Comparison of ENCODE assay signal across 1 cellular context in genomic region chr5:168362097-168362885, GRCh38.
TF ChIP-seq lines count a peak whose summit lies in the region.

No MANE protein-coding gene starts in this region.

TF ChIP-seq in HepG2, 621 proteins besides CTCF, POLR2A, EP300 and RAD21 (continued from another document and continues in another):
- peak; percentile 56; the same call in 1 of the 2 replicates for TF ChIP-seq MYPOP (CRISPR knock-in tag; IDR thresholded peaks at IDR 0.05)
- no peak for TF ChIP-seq ZNF10 (CRISPR knock-in tag; IDR thresholded peaks at IDR 0.05; ENCODE audit: borderline replicate concordance, low read depth)
- peak; percentile 20; the same call in 1 of the 2 replicates for TF ChIP-seq PITX1 (CRISPR knock-in tag; IDR thresholded peaks at IDR 0.05)
- no peak for TF ChIP-seq IRX3 (CRISPR knock-in tag; IDR thresholded peaks at IDR 0.05; ENCODE audit: borderline replicate concordance, low read depth)
- TF ChIP-seq, protein P1, sequence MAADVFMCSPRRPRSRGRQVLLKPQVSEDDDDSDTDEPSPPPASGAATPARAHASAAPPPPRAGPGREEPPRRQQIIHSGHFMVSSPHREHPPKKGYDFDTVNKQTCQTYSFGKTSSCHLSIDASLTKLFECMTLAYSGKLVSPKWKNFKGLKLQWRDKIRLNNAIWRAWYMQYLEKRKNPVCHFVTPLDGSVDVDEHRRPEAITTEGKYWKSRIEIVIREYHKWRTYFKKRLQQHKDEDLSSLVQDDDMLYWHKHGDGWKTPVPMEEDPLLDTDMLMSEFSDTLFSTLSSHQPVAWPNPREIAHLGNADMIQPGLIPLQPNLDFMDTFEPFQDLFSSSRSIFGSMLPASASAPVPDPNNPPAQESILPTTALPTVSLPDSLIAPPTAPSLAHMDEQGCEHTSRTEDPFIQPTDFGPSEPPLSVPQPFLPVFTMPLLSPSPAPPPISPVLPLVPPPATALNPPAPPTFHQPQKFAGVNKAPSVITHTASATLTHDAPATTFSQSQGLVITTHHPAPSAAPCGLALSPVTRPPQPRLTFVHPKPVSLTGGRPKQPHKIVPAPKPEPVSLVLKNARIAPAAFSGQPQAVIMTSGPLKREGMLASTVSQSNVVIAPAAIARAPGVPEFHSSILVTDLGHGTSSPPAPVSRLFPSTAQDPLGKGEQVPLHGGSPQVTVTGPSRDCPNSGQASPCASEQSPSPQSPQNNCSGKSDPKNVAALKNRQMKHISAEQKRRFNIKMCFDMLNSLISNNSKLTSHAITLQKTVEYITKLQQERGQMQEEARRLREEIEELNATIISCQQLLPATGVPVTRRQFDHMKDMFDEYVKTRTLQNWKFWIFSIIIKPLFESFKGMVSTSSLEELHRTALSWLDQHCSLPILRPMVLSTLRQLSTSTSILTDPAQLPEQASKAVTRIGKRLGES (CRISPR knock-in tag; IDR thresholded peaks at IDR 0.05; ENCODE audit: borderline replicate concordance) = no peak
- TF ChIP-seq PAX8 (CRISPR knock-in tag; IDR thresholded peaks at IDR 0.05; ENCODE audit: borderline replicate concordance) = no peak
- no peak for TF ChIP-seq ZNF446 (CRISPR knock-in tag; IDR thresholded peaks at IDR 0.05)
- peak; percentile 79 for TF ChIP-seq XRCC5 (optimal IDR thresholded peaks at IDR 0.05; ENCODE audit: low read length)
- TF ChIP-seq HNF4A (CRISPR knock-in tag; IDR thresholded peaks at IDR 0.05) = peak; percentile 96
- no peak for TF ChIP-seq HMGXB3 (CRISPR knock-in tag; IDR thresholded peaks at IDR 0.05; ENCODE audit: borderline replicate concordance)
- no peak for TF ChIP-seq SP2 (CRISPR knock-in tag; IDR thresholded peaks at IDR 0.05)
- TF ChIP-seq RORA (CRISPR knock-in tag; IDR thresholded peaks at IDR 0.05) = no peak
- TF ChIP-seq ZMYM2 (CRISPR knock-in tag; IDR thresholded peaks at IDR 0.05) = peak; percentile 93
- TF ChIP-seq EED (CRISPR knock-in tag; IDR thresholded peaks at IDR 0.05) = no peak
- TF ChIP-seq ZXDC (CRISPR knock-in tag; IDR thresholded peaks at IDR 0.05) = no peak
- peak in 1 of 2 experiments; percentile 26; a peak in 1 of 4 replicates for TF ChIP-seq NR2F1 (CRISPR knock-in tag; IDR thresholded peaks at IDR 0.05)
- TF ChIP-seq ZNF546 (CRISPR knock-in tag; conservative IDR thresholded peaks at IDR 0.05) = no peak
- no peak for TF ChIP-seq NCOA1 (CRISPR knock-in tag; IDR thresholded peaks at IDR 0.05)
- TF ChIP-seq, protein P2, sequence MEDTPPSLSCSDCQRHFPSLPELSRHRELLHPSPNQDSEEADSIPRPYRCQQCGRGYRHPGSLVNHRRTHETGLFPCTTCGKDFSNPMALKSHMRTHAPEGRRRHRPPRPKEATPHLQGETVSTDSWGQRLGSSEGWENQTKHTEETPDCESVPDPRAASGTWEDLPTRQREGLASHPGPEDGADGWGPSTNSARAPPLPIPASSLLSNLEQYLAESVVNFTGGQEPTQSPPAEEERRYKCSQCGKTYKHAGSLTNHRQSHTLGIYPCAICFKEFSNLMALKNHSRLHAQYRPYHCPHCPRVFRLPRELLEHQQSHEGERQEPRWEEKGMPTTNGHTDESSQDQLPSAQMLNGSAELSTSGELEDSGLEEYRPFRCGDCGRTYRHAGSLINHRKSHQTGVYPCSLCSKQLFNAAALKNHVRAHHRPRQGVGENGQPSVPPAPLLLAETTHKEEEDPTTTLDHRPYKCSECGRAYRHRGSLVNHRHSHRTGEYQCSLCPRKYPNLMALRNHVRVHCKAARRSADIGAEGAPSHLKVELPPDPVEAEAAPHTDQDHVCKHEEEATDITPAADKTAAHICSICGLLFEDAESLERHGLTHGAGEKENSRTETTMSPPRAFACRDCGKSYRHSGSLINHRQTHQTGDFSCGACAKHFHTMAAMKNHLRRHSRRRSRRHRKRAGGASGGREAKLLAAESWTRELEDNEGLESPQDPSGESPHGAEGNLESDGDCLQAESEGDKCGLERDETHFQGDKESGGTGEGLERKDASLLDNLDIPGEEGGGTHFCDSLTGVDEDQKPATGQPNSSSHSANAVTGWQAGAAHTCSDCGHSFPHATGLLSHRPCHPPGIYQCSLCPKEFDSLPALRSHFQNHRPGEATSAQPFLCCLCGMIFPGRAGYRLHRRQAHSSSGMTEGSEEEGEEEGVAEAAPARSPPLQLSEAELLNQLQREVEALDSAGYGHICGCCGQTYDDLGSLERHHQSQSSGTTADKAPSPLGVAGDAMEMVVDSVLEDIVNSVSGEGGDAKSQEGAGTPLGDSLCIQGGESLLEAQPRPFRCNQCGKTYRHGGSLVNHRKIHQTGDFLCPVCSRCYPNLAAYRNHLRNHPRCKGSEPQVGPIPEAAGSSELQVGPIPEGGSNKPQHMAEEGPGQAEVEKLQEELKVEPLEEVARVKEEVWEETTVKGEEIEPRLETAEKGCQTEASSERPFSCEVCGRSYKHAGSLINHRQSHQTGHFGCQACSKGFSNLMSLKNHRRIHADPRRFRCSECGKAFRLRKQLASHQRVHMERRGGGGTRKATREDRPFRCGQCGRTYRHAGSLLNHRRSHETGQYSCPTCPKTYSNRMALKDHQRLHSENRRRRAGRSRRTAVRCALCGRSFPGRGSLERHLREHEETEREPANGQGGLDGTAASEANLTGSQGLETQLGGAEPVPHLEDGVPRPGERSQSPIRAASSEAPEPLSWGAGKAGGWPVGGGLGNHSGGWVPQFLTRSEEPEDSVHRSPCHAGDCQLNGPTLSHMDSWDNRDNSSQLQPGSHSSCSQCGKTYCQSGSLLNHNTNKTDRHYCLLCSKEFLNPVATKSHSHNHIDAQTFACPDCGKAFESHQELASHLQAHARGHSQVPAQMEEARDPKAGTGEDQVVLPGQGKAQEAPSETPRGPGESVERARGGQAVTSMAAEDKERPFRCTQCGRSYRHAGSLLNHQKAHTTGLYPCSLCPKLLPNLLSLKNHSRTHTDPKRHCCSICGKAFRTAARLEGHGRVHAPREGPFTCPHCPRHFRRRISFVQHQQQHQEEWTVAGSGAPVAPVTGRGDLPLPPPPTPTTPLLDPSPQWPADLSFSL (CRISPR knock-in tag; IDR thresholded peaks at IDR 0.05) = no peak; the same call in 1 of the 2 replicates
- TF ChIP-seq HNRNPL (IDR thresholded peaks at IDR 0.05; ENCODE audit: low read depth, low read length) = no peak
- no peak for TF ChIP-seq ZNF143 (CRISPR knock-in tag; IDR thresholded peaks at IDR 0.05)
- peak; percentile 55; the same call in 1 of the 2 replicates for TF ChIP-seq ZNF652 (CRISPR knock-in tag; IDR thresholded peaks at IDR 0.05; ENCODE audit: borderline replicate concordance, low read depth)
- no peak for TF ChIP-seq TEF (CRISPR knock-in tag; IDR thresholded peaks at IDR 0.05)
- TF ChIP-seq CEBPG (CRISPR knock-in tag; IDR thresholded peaks at IDR 0.05) = peak; percentile 75
- no peak for TF ChIP-seq ARNTL (CRISPR knock-in tag; IDR thresholded peaks at IDR 0.05)
- peak; percentile 53; the same call in 1 of the 2 replicates for TF ChIP-seq ZFP90 (CRISPR knock-in tag; IDR thresholded peaks at IDR 0.05; ENCODE audit: borderline replicate concordance)
- no peak for TF ChIP-seq ATF7 (IDR thresholded peaks at IDR 0.05)
- TF ChIP-seq ATF7 (CRISPR knock-in tag; IDR thresholded peaks at IDR 0.05) = no peak; the same call in 1 of the 2 replicates
- peak; percentile 94 for TF ChIP-seq TEAD3 (CRISPR knock-in tag; optimal IDR thresholded peaks at IDR 0.05; ENCODE audit: borderline replicate concordance)
- TF ChIP-seq NFE2L1 (CRISPR knock-in tag; IDR thresholded peaks at IDR 0.05; ENCODE audit: borderline replicate concordance) = no peak
- TF ChIP-seq, protein P3, sequence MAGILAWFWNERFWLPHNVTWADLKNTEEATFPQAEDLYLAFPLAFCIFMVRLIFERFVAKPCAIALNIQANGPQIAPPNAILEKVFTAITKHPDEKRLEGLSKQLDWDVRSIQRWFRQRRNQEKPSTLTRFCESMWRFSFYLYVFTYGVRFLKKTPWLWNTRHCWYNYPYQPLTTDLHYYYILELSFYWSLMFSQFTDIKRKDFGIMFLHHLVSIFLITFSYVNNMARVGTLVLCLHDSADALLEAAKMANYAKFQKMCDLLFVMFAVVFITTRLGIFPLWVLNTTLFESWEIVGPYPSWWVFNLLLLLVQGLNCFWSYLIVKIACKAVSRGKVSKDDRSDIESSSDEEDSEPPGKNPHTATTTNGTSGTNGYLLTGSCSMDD (CRISPR knock-in tag; IDR thresholded peaks at IDR 0.05) = no peak
- TF ChIP-seq PATZ1 (CRISPR knock-in tag; IDR thresholded peaks at IDR 0.05) = 0 out of 2 replicates have a peak, but pooled peaks have one; percentile 9
- TF ChIP-seq ZNF124 (CRISPR knock-in tag; IDR thresholded peaks at IDR 0.05) = peak; percentile 55; the same call in 1 of the 2 replicates
- 0 out of 2 replicates have a peak, but pooled peaks have one; percentile 31 for TF ChIP-seq REL (CRISPR knock-in tag; conservative IDR thresholded peaks at IDR 0.05)
- no peak for TF ChIP-seq CENPT (CRISPR knock-in tag; IDR thresholded peaks at IDR 0.05; ENCODE audit: low read depth)
- TF ChIP-seq ZNF30 (CRISPR knock-in tag; IDR thresholded peaks at IDR 0.05) = no peak
- TF ChIP-seq RCOR2 (CRISPR knock-in tag; IDR thresholded peaks at IDR 0.05) = peak; percentile 88
- TF ChIP-seq SP140L (CRISPR knock-in tag; IDR thresholded peaks at IDR 0.05; ENCODE audit: borderline replicate concordance) = no peak
- peak; percentile 37 for TF ChIP-seq FOXP1 (IDR thresholded peaks at IDR 0.05)
- TF ChIP-seq FOXP1 (CRISPR knock-in tag; IDR thresholded peaks at IDR 0.05) = peak; percentile 92
- TF ChIP-seq DR1 (CRISPR knock-in tag; IDR thresholded peaks at IDR 0.05) = no peak
- no peak for TF ChIP-seq ZNF780A (CRISPR knock-in tag; IDR thresholded peaks at IDR 0.05)
